ENCODE assay signal across 19 cellular contexts in the genomic region with DNA sequence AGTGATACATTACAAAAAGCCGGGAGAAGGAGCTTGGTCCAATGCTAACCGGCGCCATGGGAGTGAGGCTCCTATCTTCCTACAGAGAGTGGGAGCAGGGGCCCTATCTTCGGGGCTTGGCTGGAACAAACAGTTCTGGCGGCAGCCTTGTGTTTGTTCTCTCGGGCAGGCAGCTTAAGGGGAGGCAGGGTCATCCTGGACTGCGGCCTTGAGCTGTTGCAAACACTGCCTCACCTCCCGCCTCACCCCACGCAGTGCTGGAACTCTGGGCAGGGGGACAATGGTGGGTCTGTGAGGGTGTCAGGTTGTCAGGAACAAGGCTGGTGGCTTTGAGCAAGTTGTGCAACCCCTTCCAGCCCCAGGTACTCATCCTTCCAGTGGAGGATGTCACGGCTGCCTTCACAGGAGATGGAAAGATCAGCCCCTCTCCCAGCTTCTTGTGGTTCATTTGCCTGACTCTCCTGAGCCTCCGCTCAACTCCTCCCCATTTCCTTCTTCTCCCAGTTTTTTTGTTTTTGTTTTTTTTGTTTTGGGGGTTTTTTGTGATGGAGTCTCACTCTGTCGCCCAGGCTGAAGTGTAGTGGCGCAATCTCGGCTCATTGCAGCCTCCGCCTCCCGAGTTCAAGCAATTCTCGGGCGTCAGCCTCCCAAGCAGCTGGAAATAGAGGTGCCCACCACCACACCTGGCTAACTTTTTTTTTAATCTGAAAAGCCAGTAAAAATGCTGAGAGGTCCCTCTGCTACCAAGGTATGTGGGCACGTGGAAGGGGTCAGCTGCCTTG. TPM values are rescaled to one million over a fixed set of nuclear protein-coding genes. Genes with fewer than 3 reads are reported as not detected.
A peak's percentile ranks its signal among the peaks of the same experiment; 100 is the strongest.
DNase-seq lines count a peak whose midpoint lies in the region; ATAC-seq and TF ChIP-seq lines count a peak whose summit lies in the region.
"Had no signal": no experiment of that assay in that cellular context is flagged by ENCODE, and none has a peak within 500 bp of the region (broad histone marks: within the 10 kb centered on the region; RNA-seq: fewer than 3 reads in every experiment).

No MANE protein-coding gene starts in this region.

- H3K27me3 Mint-ChIP-seq in nephron (ENCODE audit: low read depth), result peaks cover 13% of the 10 kb centered on the region
- H3K27me3 Mint-ChIP-seq: type B pancreatic cell had no signal

- TF ChIP-seq CTCF in Panc1 (IDR thresholded peaks at IDR 0.05) (no peak), right atrium auricular region (IDR thresholded peaks at IDR 0.05) (no peak), nephron (IDR thresholded peaks at IDR 0.05; ENCODE audit: unreplicated experiment in 3 of 3) (no peak)

- in situ Hi-C loops in Panc1 (cut with HindIII; ENCODE audit: low pct_unique_long_range_greater_than_20kb, low sequenced_read_pairs), result no loop called here

- no TSS peak for BruUV-seq in Panc1 (replicated peaks; lab: Mats Ljungman, UMichigan)

- POLR2A ChIA-PET in Panc1 (lab: Charles Lee), result interaction anchor here (0.7 kb wide), 1 partner anchor 45 kb away, joined by 7 read pairs; no protein-coding TSS in a partner anchor

- peaks cover 65% of the 10 kb centered on the region for H3K4me1 Mint-ChIP-seq in nephron
- peaks cover 5% of the 10 kb centered on the region for H3K4me1 Mint-ChIP-seq in stimulated activated effector memory CD8-positive, alpha-beta T cell treated with anti-CD3 and anti-CD28 coated beads, Interleukin-12 subunit alpha, Interleukin-12 subunit beta, amount 100 ng/mL, for 72 hours
- H3K4me1 Mint-ChIP-seq: CD4-positive, CD25-positive, alpha-beta regulatory T cell had no signal

- H3K4me3 Mint-ChIP-seq in nephron, result peak overlapping the region in 1 of 3 experiments; percentile 22
- no peak overlapping the region for H3K4me3 Mint-ChIP-seq in stimulated activated effector memory CD8-positive, alpha-beta T cell treated with anti-CD3 and anti-CD28 coated beads, Interleukin-12 subunit alpha, Interleukin-12 subunit beta, amount 100 ng/mL, for 72 hours
- H3K4me3 Mint-ChIP-seq: activated naive CD4-positive, alpha-beta T cell treated with anti-CD3 and anti-CD28 coated beads for 36 hours; CD4-positive, CD25-positive, alpha-beta regulatory T cell; type B pancreatic cell had no signal

- H3K36me3 Mint-ChIP-seq in nephron (ENCODE audit: low read depth), result no peaks in the 10 kb centered on the region
- no peaks in the 10 kb centered on the region for H3K36me3 Mint-ChIP-seq in stimulated activated effector memory CD8-positive, alpha-beta T cell treated with anti-CD3 and anti-CD28 coated beads, Interleukin-12 subunit alpha, Interleukin-12 subunit beta, amount 100 ng/mL, for 72 hours
- H3K36me3 Mint-ChIP-seq: CD4-positive, CD25-positive, alpha-beta regulatory T cell; type B pancreatic cell had no signal

- H3K4me1 ChIP-seq in Panc1 (ENCODE audit: control insufficient read depth, insufficient read depth, low read length) (peaks cover 21% of the 10 kb centered on the region), right atrium auricular region (peaks cover 0 to 58% of the 10 kb centered on the region in 2 donors)

- DNase-seq in Panc1 (ENCODE audit: low read depth, low spot score), result no peak
- peak; percentile 78 for DNase-seq in right atrium auricular region (ENCODE audit: low spot score)
- DNase-seq in stimulated activated effector memory CD8-positive, alpha-beta T cell treated with anti-CD3 and anti-CD28 coated beads, Interleukin-12 subunit alpha, Interleukin-12 subunit beta, amount 100 ng/mL, for 72 hours (ENCODE audit: low spot score in 2 of 2), result no peak
- DNase-seq in SW 1271 (lab: John Stamatoyannopoulos, UW), result no peak
- no peak for DNase-seq in globus pallidus (ENCODE audit: low spot score)
- DNase-seq: activated CD4-positive, alpha-beta T cell treated with anti-CD3 and anti-CD28 coated beads, Interleukin-2, amount 50 U/mL, for 4 hours; activated naive CD4-positive, alpha-beta T cell treated with anti-CD3 and anti-CD28 coated beads for 36 hours; CD4-positive, CD25-positive, alpha-beta regulatory T cell; DMS79; NCI-H1048; NCI-H524 treated with DMSO at 0.1 percent for 48 hours; posterior cingulate gyrus; SHP77 treated with DMSO at 0.1 percent for 48 hours; stimulated activated naive CD4-positive, alpha-beta T cell had no signal

- H3K27me3 ChIP-seq in Panc1 (ENCODE audit: control insufficient read depth, insufficient read depth, low read length) (no peaks in the 10 kb centered on the region), right atrium auricular region (no peaks in the 10 kb centered on the region)

- H3K27ac ChIP-seq in Panc1 (ENCODE audit: low read length) (peak overlapping the region; percentile 7; the same call in 1 of the 2 replicates), right atrium auricular region (peak overlapping the region; percentile 73 to 76)
- H3K27ac ChIP-seq: KMS-11 had no signal

- ATAC-seq in Panc1 (no peak), HG03108 (IDR thresholded peaks at IDR 0.05; ENCODE audit: unreplicated experiment) (no peak), HG02840 (IDR thresholded peaks at IDR 0.05; ENCODE audit: low FRiP score, unreplicated experiment) (no peak)
- ATAC-seq in stimulated activated effector memory CD8-positive, alpha-beta T cell treated with anti-CD3 and anti-CD28 coated beads, Interleukin-12 subunit alpha, Interleukin-12 subunit beta, amount 100 ng/mL, for 72 hours, result no peak

- no peaks in the 10 kb centered on the region for H3K9me3 ChIP-seq in Panc1 (ENCODE audit: control insufficient read depth, insufficient read depth, low read depth, low read length)
- H3K9me3 ChIP-seq in right atrium auricular region, result no peaks in the 10 kb centered on the region

- peaks cover 4% of the 10 kb centered on the region for H3K9me3 Mint-ChIP-seq in nephron
- H3K9me3 Mint-ChIP-seq in stimulated activated effector memory CD8-positive, alpha-beta T cell treated with anti-CD3 and anti-CD28 coated beads, Interleukin-12 subunit alpha, Interleukin-12 subunit beta, amount 100 ng/mL, for 72 hours, result no peaks in the 10 kb centered on the region
- H3K9me3 Mint-ChIP-seq: activated naive CD4-positive, alpha-beta T cell treated with anti-CD3 and anti-CD28 coated beads for 36 hours; CD4-positive, CD25-positive, alpha-beta regulatory T cell; type B pancreatic cell had no signal

- intact Hi-C loops in Panc1 (cut with micrococcal nuclease; ENCODE audit: unreplicated experiment), result no loop called here

- CTCF ChIA-PET in Panc1 (lab: Charles Lee), result interaction anchor here (0.7 kb wide), 1 partner anchor 14 kb away, joined by 4 read pairs; no protein-coding TSS in a partner anchor

- H3K27ac Mint-ChIP-seq in nephron, result peak overlapping the region; percentile 26 to 94 (median 76)
- peak overlapping the region; percentile 37 for H3K27ac Mint-ChIP-seq in stimulated activated effector memory CD8-positive, alpha-beta T cell treated with anti-CD3 and anti-CD28 coated beads, Interleukin-12 subunit alpha, Interleukin-12 subunit beta, amount 100 ng/mL, for 72 hours
- H3K27ac Mint-ChIP-seq: activated naive CD4-positive, alpha-beta T cell treated with anti-CD3 and anti-CD28 coated beads for 36 hours; CD4-positive, CD25-positive, alpha-beta regulatory T cell; type B pancreatic cell had no signal

- no peaks in the 10 kb centered on the region for H3K36me3 ChIP-seq in Panc1 (ENCODE audit: control insufficient read depth, insufficient read depth, low read length)
- H3K36me3 ChIP-seq in right atrium auricular region, result no peaks in the 10 kb centered on the region

- H3K4me3 ChIP-seq in Panc1 (ENCODE audit: low read depth in 2 of 2, low read length in 2 of 2) (no peak overlapping the region), right atrium auricular region (no peak overlapping the region)

RNA-seq across cellular contexts. Expression of gene SPOCK2, which starts 57.4 kb away (rescaled TPM):
- 4.8 TPM for total RNA-seq in Panc1 (2021; ENCODE audit: unreplicated experiment)
- 4.2 TPM for polyA plus RNA-seq in Panc1 (2012; ENCODE audit: insufficient read length)
- total RNA-seq in right atrium auricular region, result 10 to 100 TPM; 19.3 to 19.8 TPM
